Comparison of ENCODE assay signal across 17 cellular contexts in the genomic region with DNA sequence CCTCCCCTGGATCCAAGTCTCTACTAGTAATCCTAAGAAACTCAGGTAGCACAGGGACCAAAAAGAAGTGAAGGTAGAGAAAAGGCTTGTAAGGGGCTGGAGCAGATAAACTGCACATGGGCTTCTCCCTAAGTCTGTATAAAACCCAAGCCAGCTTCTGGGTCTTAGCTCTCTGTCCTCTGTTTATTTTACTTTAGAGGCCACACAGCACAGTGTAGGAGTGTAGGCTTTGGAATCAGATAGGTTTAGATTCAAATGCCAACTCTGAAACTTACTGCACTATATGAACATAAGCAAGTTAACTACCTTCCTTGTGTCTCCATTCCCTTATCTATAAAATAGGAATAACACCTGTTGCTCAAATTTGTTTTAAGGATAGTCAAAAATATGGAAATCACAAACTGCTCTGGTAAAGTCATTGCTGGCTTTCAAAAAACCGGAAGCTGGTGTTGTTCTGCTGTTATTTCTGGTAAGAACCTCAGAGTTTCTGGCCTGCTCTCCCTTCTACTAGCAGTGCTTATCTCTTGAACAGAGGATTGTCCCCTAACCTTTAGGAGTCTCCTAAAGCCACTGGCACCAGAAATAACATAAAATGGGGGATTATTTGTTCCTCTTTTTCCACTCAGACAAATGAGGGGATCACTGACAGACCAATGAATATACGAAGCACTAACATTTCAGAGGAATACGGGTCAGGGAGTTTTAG.
"Had no signal": no experiment of that assay in that cellular context is flagged by ENCODE, and none has a peak within 500 bp of the region (broad histone marks: within the 10 kb centered on the region; RNA-seq: fewer than 3 reads in every experiment).

No MANE protein-coding gene starts in this region.

- H3K9me3 Mint-ChIP-seq: activated T-cell treated with anti-CD3 and anti-CD28 coated beads, Interleukin-2, amount 50 U/mL, for 24 hours; natural killer cell; type B pancreatic cell had no signal

- ATAC-seq: left lobe of liver, natural killer cell, psoas muscle, right lobe of liver had no signal

- H3K4me3 Mint-ChIP-seq: activated T-cell treated with anti-CD3 and anti-CD28 coated beads, Interleukin-2, amount 50 U/mL, for 24 hours; natural killer cell; type B pancreatic cell had no signal

- H3K27me3 Mint-ChIP-seq: activated T-cell treated with anti-CD3 and anti-CD28 coated beads, Interleukin-2, amount 50 U/mL, for 24 hours; type B pancreatic cell had no signal

- DNase-seq: activated CD4-positive, alpha-beta T cell treated with anti-CD3 and anti-CD28 coated beads, Interleukin-2, amount 50 U/mL, for 1 hour; activated gamma-delta T cell treated with Interleukin-2 at 50 U/mL for 16 hours; activated T-cell treated with anti-CD3 and anti-CD28 coated beads, Interleukin-2, amount 50 U/mL, for 24 hours; colonic mucosa; effector CD4-positive, alpha-beta T cell; foreskin melanocyte; heart left ventricle; natural killer cell; occipital lobe; right lobe of liver; spleen; stimulated activated CD4-positive, alpha-beta T cell treated with anti-CD3 and anti-CD28 coated beads, Interleukin-1b, Interleukin-23, amount 100 ng/mL, for 48 hours; stimulated activated naive CD4-positive, alpha-beta T cell treated with Interleukin-2 at 50 U/mL for 16 hours; T-helper 9 cell had no signal

- H3K27ac Mint-ChIP-seq: activated T-cell treated with anti-CD3 and anti-CD28 coated beads, Interleukin-2, amount 50 U/mL, for 24 hours; natural killer cell; type B pancreatic cell had no signal
